27 cellular contexts compared by ENCODE assay signal in the genomic region with DNA sequence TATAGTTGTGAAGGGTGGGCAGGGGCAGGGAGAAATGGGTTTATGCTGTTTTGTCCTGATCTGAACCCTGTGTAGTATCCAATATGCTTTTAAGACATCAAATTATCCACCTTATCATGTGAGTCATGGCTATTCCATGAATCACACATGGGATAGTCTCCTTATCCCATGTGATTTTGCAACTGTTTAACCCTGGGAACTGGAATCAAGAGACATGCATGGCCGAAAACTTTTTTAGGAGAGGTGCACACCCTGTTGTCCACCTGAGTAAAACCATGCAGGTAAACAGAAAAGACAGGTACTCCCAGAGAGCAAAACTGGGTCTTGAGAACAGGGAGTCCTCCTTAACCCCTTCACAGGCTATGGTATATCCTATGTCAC.
A peak's percentile ranks its signal among the peaks of the same experiment; 100 is the strongest.
DNase-seq lines count a peak whose midpoint lies in the region; ATAC-seq and TF ChIP-seq lines count a peak whose summit lies in the region.
"Had no signal": no experiment of that assay in that cellular context is flagged by ENCODE, and none has a peak within 500 bp of the region (broad histone marks: within the 10 kb centered on the region; RNA-seq: fewer than 3 reads in every experiment).

No MANE protein-coding gene starts in this region.

- no peaks in the 10 kb centered on the region for H3K36me3 Mint-ChIP-seq in activated CD8-positive, alpha-beta memory T cell treated with anti-CD3 and anti-CD28 coated beads, Interleukin-2, amount 10 ng/mL, durations not matched to agents 7 days and 5 days
- H3K36me3 Mint-ChIP-seq in Calu3 (ENCODE audit: insufficient read depth, unreplicated experiment) = no peaks in the 10 kb centered on the region

- no peaks in the 10 kb centered on the region for H3K27me3 ChIP-seq in kidney epithelial cell (ENCODE audit: control insufficient read depth, insufficient read depth, low read length)
- H3K27me3 ChIP-seq: cardiac muscle cell, colonic mucosa, right atrium auricular region, upper lobe of right lung had no signal

- peak; percentile 19 for TF ChIP-seq CTCF in epithelial cell of esophagus (IDR thresholded peaks at IDR 0.05; ENCODE audit: insufficient read depth, low read depth, low read length, missing control alignments)
- TF ChIP-seq CTCF in kidney epithelial cell (IDR thresholded peaks at IDR 0.05; ENCODE audit: insufficient read depth, low read length, poor library complexity, severe bottlenecking) = no peak
- no peak for TF ChIP-seq CTCF in Calu3 (IDR thresholded peaks at IDR 0.05; ENCODE audit: unreplicated experiment)

- H3K27ac Mint-ChIP-seq in activated CD8-positive, alpha-beta memory T cell treated with anti-CD3 and anti-CD28 coated beads, Interleukin-2, amount 10 ng/mL, durations not matched to agents 7 days and 5 days = no peak overlapping the region
- H3K27ac Mint-ChIP-seq in Calu3 (ENCODE audit: unreplicated experiment) = no peak overlapping the region
- H3K27ac Mint-ChIP-seq: activated B cell treated with CpG ODN at 0.5 μM for 24 hours had no signal

- DNase-seq in NCI-H226 (peak; percentile 24), epithelial cell of esophagus (ENCODE audit: low read depth) (peak; percentile 86), kidney epithelial cell (ENCODE audit: low read depth) (peak; percentile 14), stromal cell of bone marrow (ENCODE audit: low read depth) (peak; percentile 11), Calu3 (no peak)
- no peak for DNase-seq in activated CD8-positive, alpha-beta memory T cell treated with anti-CD3 and anti-CD28 coated beads, Interleukin-2, amount 10 ng/mL, durations not matched to agents 7 days and 5 days
- DNase-seq: activated B cell treated with CpG ODN at 0.5 μM for 24 hours; activated naive CD4-positive, alpha-beta T cell treated with Interleukin-2 at 50 U/mL for 16 hours; C1 segment of cervical spinal cord; colonic mucosa; effector memory CD4-positive, alpha-beta T cell; islet precursor cell; NCI-H1694; NCI-H2171; NCI-H524; NK-92 treated with Interleukin-12 subunit alpha and Interleukin-12 subunit beta, amount 100 ng/mL, for 24 hours; SHP77 treated with DMSO at 0.1 percent for 48 hours; stimulated activated CD4-positive, alpha-beta T cell treated with anti-CD3 and anti-CD28 coated beads, Interleukin-2, amount 100 ng/mL, for 48 hours; SW 1271; T1000; upper lobe of right lung had no signal

- CTCF ChIA-PET in activated CD8-positive, alpha-beta memory T cell treated with anti-CD3 and anti-CD28 coated beads, Interleukin-2, amount 10 ng/mL, durations not matched to agents 7 days and 5 days (lab: Charles Lee) = no interaction called here
- CTCF ChIA-PET in Calu3 (lab: Charles Lee) = no interaction called here

- H3K36me3 ChIP-seq in kidney epithelial cell (ENCODE audit: control insufficient read depth, insufficient read depth, low read length) = no peaks in the 10 kb centered on the region
- H3K36me3 ChIP-seq: cardiac muscle cell, colonic mucosa, right atrium auricular region, upper lobe of right lung had no signal

- peaks cover 2% of the 10 kb centered on the region for H3K9me3 Mint-ChIP-seq in activated CD8-positive, alpha-beta memory T cell treated with anti-CD3 and anti-CD28 coated beads, Interleukin-2, amount 10 ng/mL, durations not matched to agents 7 days and 5 days (ENCODE audit: low read depth)
- peaks cover 5% of the 10 kb centered on the region for H3K9me3 Mint-ChIP-seq in Calu3 (ENCODE audit: low read depth, unreplicated experiment)

- H3K4me3 ChIP-seq in epithelial cell of esophagus (ENCODE audit: low read length) (no peak overlapping the region), kidney epithelial cell (ENCODE audit: low read depth, low read length) (no peak overlapping the region)
- H3K4me3 ChIP-seq: cardiac muscle cell, colonic mucosa, lung, PC-9, right atrium auricular region, upper lobe of right lung had no signal

- intact Hi-C loops in Calu3 (cut with micrococcal nuclease; ENCODE audit: unreplicated experiment) = no loop called here

- H3K4me3 Mint-ChIP-seq in activated CD8-positive, alpha-beta memory T cell treated with anti-CD3 and anti-CD28 coated beads, Interleukin-2, amount 10 ng/mL, durations not matched to agents 7 days and 5 days = no peak overlapping the region
- H3K4me3 Mint-ChIP-seq in Calu3 (ENCODE audit: low read depth, unreplicated experiment) = no peak overlapping the region
- H3K4me3 Mint-ChIP-seq: activated B cell treated with CpG ODN at 0.5 μM for 24 hours, neural crest cell had no signal

- no peaks in the 10 kb centered on the region for H3K4me1 Mint-ChIP-seq in activated CD8-positive, alpha-beta memory T cell treated with anti-CD3 and anti-CD28 coated beads, Interleukin-2, amount 10 ng/mL, durations not matched to agents 7 days and 5 days
- H3K4me1 Mint-ChIP-seq in Calu3 (ENCODE audit: low read depth, unreplicated experiment) = no peaks in the 10 kb centered on the region
- H3K4me1 Mint-ChIP-seq: activated B cell treated with CpG ODN at 0.5 μM for 24 hours, neural crest cell had no signal

- no peaks in the 10 kb centered on the region for H3K27me3 Mint-ChIP-seq in activated CD8-positive, alpha-beta memory T cell treated with anti-CD3 and anti-CD28 coated beads, Interleukin-2, amount 10 ng/mL, durations not matched to agents 7 days and 5 days
- H3K27me3 Mint-ChIP-seq in Calu3 (ENCODE audit: unreplicated experiment) = peaks cover 8% of the 10 kb centered on the region

- no peak for ATAC-seq in activated CD8-positive, alpha-beta memory T cell treated with anti-CD3 and anti-CD28 coated beads, Interleukin-2, amount 10 ng/mL, durations not matched to agents 7 days and 5 days
- ATAC-seq in HG03280 (IDR thresholded peaks at IDR 0.05; ENCODE audit: unreplicated experiment) = no peak
- ATAC-seq: upper lobe of right lung had no signal

- no TSS peak for BruUV-seq in Calu3 (replicated peaks; lab: Mats Ljungman, UMichigan)

Comparison
In these comparisons a context has a peak if more than half of its experiments do, and no peak if none do; other contexts are left out.
1. DNase-seq: peak in NCI-H226 (single experiment), epithelial cell of esophagus (single experiment), kidney epithelial cell (single experiment) and stromal cell of bone marrow (single experiment); none in activated CD8-positive, alpha-beta memory T cell treated with anti-CD3 and anti-CD28 coated beads, Interleukin-2, amount 10 ng/mL, durations not matched to agents 7 days and 5 days (single experiment) and Calu3 (single experiment).